In genomic region chr3:194664857-194665256, GRCh38 we compare ENCODE assay signal across 21 cellular contexts.
"Had no signal": no experiment of that assay in that cellular context is flagged by ENCODE, and none has a peak within 500 bp of the region (broad histone marks: within the 10 kb centered on the region; RNA-seq: fewer than 3 reads in every experiment).

No MANE protein-coding gene starts in this region.

- H3K4me3 Mint-ChIP-seq: activated CD4-positive, alpha-beta T cell treated with anti-CD3 and anti-CD28 coated beads for 36 hours; activated CD8-positive, alpha-beta T cell treated with anti-CD3 and anti-CD28 coated beads for 36 hours; activated naive CD8-positive, alpha-beta T cell treated with anti-CD3 and anti-CD28 coated beads, Interleukin-2, amount 50 U/mL, for 24 hours; activated T-helper 1 cell treated with anti-CD3 and anti-CD28 coated beads, Interleukin-12 subunit alpha, Interleukin-12 subunit beta, Interleukin-2, Interleukin-4 antibody, amounts not matched to agents 30 ng/mL and 10 ng/mL and 1 ng/mL, durations not matched to agents 14 hours and 24 hours and 36 hours; neural crest cell; stimulated activated naive CD8-positive, alpha-beta T cell treated with anti-CD3 and anti-CD28 coated beads, Interleukin-15, amount 100 ng/mL, for 72 hours had no signal

- H3K4me3 ChIP-seq: left lung, pancreas, thoracic aorta, uterus had no signal

- H3K27me3 ChIP-seq: left lung, pancreas, uterus had no signal

- H3K4me1 ChIP-seq: uterus had no signal

- H3K9me3 ChIP-seq: left lung, pancreas, thoracic aorta, uterus had no signal

- H3K27me3 Mint-ChIP-seq: activated CD4-positive, alpha-beta T cell treated with anti-CD3 and anti-CD28 coated beads for 36 hours; activated CD8-positive, alpha-beta T cell treated with anti-CD3 and anti-CD28 coated beads for 36 hours; activated naive CD8-positive, alpha-beta T cell treated with anti-CD3 and anti-CD28 coated beads, Interleukin-2, amount 50 U/mL, for 24 hours; stimulated activated naive CD8-positive, alpha-beta T cell treated with anti-CD3 and anti-CD28 coated beads, Interleukin-15, amount 100 ng/mL, for 72 hours had no signal

- H3K4me1 Mint-ChIP-seq: neural crest cell had no signal

- ATAC-seq: activated CD4-positive, alpha-beta T cell treated with anti-CD3 and anti-CD28 coated beads for 36 hours; activated CD8-positive, alpha-beta T cell treated with anti-CD3 and anti-CD28 coated beads for 36 hours; activated naive CD8-positive, alpha-beta T cell treated with anti-CD3 and anti-CD28 coated beads, Interleukin-2, amount 50 U/mL, for 24 hours; esophagus mucosa; left lung; pancreas; stimulated activated naive CD8-positive, alpha-beta T cell treated with anti-CD3 and anti-CD28 coated beads, Interleukin-15, amount 100 ng/mL, for 72 hours had no signal

- H3K36me3 ChIP-seq: uterus had no signal

- FAIRE-seq: astrocyte, islet of Langerhans, pancreas had no signal

- DNase-seq: activated CD4-positive, alpha-beta T cell treated with anti-CD3 and anti-CD28 coated beads for 36 hours; activated CD8-positive, alpha-beta T cell treated with anti-CD3 and anti-CD28 coated beads for 36 hours; activated naive CD4-positive, alpha-beta T cell; activated naive CD8-positive, alpha-beta T cell treated with anti-CD3 and anti-CD28 coated beads, Interleukin-2, amount 50 U/mL, for 24 hours; central memory CD4-positive, alpha-beta T cell; cortex of kidney; effector memory CD4-positive, alpha-beta T cell; foreskin melanocyte; left lung; pancreas; stimulated activated CD4-positive, alpha-beta T cell treated with anti-CD3 and anti-CD28 coated beads, Interleukin-15, amount 100 ng/mL, for 24 hours; stimulated activated CD4-positive, alpha-beta T cell treated with anti-CD3 and anti-CD28 coated beads, Interleukin-4, amount 100 ng/mL, for 24 hours; stimulated activated naive CD8-positive, alpha-beta T cell treated with anti-CD3 and anti-CD28 coated beads, Interleukin-15, amount 100 ng/mL, for 72 hours; uterus; WERI-Rb-1 had no signal

- H3K27ac Mint-ChIP-seq: activated CD4-positive, alpha-beta T cell treated with anti-CD3 and anti-CD28 coated beads for 36 hours; activated CD8-positive, alpha-beta T cell treated with anti-CD3 and anti-CD28 coated beads for 36 hours; activated naive CD8-positive, alpha-beta T cell treated with anti-CD3 and anti-CD28 coated beads, Interleukin-2, amount 50 U/mL, for 24 hours; activated T-helper 1 cell treated with anti-CD3 and anti-CD28 coated beads, Interleukin-12 subunit alpha, Interleukin-12 subunit beta, Interleukin-2, Interleukin-4 antibody, amounts not matched to agents 30 ng/mL and 10 ng/mL and 1 ng/mL, durations not matched to agents 14 hours and 24 hours and 36 hours; stimulated activated naive CD8-positive, alpha-beta T cell treated with anti-CD3 and anti-CD28 coated beads, Interleukin-15, amount 100 ng/mL, for 72 hours had no signal

- H3K27ac ChIP-seq: left lung, pancreas, thoracic aorta, uterus, WERI-Rb-1 had no signal

- H3K9me3 Mint-ChIP-seq: activated CD8-positive, alpha-beta T cell treated with anti-CD3 and anti-CD28 coated beads for 36 hours; activated naive CD8-positive, alpha-beta T cell treated with anti-CD3 and anti-CD28 coated beads, Interleukin-2, amount 50 U/mL, for 24 hours; activated T-helper 1 cell treated with anti-CD3 and anti-CD28 coated beads, Interleukin-12 subunit alpha, Interleukin-12 subunit beta, Interleukin-2, Interleukin-4 antibody, amounts not matched to agents 30 ng/mL and 10 ng/mL and 1 ng/mL, durations not matched to agents 14 hours and 24 hours and 36 hours; neural crest cell; stimulated activated naive CD8-positive, alpha-beta T cell treated with anti-CD3 and anti-CD28 coated beads, Interleukin-15, amount 100 ng/mL, for 72 hours had no signal
